8 cellular contexts compared by ENCODE assay signal in the genomic region with DNA sequence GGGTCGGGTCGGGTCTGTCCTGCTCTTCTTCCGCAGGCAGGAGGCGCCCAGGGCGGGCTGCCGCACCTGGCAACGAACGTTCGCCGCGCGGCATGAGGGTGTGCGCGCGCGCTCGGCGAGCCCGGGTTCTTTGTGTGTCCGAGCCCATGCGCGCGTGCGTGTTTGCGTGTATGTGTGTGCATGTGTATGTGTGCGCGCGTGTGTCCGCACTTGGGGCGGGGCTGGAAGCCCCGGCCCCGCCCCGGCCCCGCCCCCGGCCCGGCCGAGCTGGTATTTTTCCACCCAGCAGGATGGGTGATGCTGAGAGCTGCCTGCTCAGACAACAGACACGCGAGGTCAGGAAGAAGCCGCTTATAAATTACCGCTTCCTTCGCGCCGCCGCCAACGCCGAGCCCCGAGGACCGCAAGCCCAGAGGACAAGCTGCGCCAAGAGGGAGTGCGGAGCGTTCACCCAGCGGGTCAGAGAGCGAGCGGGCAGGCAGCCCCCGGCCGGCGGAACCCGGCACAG. TPM values are rescaled to one million over a fixed set of nuclear protein-coding genes. Genes with fewer than 3 reads are reported as not detected.
A peak's percentile ranks its signal among the peaks of the same experiment; 100 is the strongest.
DNase-seq lines count a peak whose midpoint lies in the region; ATAC-seq and TF ChIP-seq lines count a peak whose summit lies in the region.

A gene (plus strand): TSS at position 303 of the 508 bp plus-strand sequence. CDS start 41,029 bp downstream, outside the sequence.

- H3K36me3 ChIP-seq in uterus, result no peaks in the 10 kb centered on the region

- peaks cover 11% of the 10 kb centered on the region for H3K4me1 ChIP-seq in right cardiac atrium (ENCODE audit: control insufficient read depth, insufficient read depth, low read length)
- H3K4me1 ChIP-seq in uterus, result peaks cover 0 to 14% of the 10 kb centered on the region in 2 donors

- peak; percentile 81 to 91 for DNase-seq in NCI-H187 (lab: John Stamatoyannopoulos, UW)
- DNase-seq in T-helper 2 cell, result peak; percentile 88 to 98 (median 90)
- peak; percentile 28 to 94 (median 86) for DNase-seq in anterior cingulate cortex (lab: John Stamatoyannopoulos, UW)
- peak; percentile 94 to 99 (median 97) for DNase-seq in right cardiac atrium
- peak; percentile 90 for DNase-seq in putamen (ENCODE audit: low spot score)
- DNase-seq in uterus, result peak; percentile 94 to 96

- under 1% methylated on average over 59 of the region's 59 CpGs for WGBS in right cardiac atrium

- no peaks in the 10 kb centered on the region for H3K9me3 ChIP-seq in right cardiac atrium (ENCODE audit: control insufficient read depth, low read length)
- H3K9me3 ChIP-seq in uterus, result no peaks in the 10 kb centered on the region

- H3K27me3 ChIP-seq in right cardiac atrium (ENCODE audit: control insufficient read depth, insufficient read depth) (no peaks in the 10 kb centered on the region), uterus (no peaks in the 10 kb centered on the region)

- ATAC-seq in GM18499 (IDR thresholded peaks at IDR 0.05; ENCODE audit: insufficient read depth, unreplicated experiment) (peak; percentile 38), HG02938 (IDR thresholded peaks at IDR 0.05; ENCODE audit: unreplicated experiment) (peak; percentile 68), right cardiac atrium (peak; percentile 84 to 90)

- H3K4me3 ChIP-seq in right cardiac atrium (ENCODE audit: low read length) (peak within 1 kb of the TSS; percentile 78), uterus (peak within 1 kb of the TSS; percentile 40 to 97)

- peak; percentile 20 to 63 for TF ChIP-seq POLR2A in uterus (IDR thresholded peaks at IDR 0.05)

- H3K27ac ChIP-seq in right cardiac atrium (ENCODE audit: low read length) (peak within 1 kb of the TSS; percentile 95), uterus (peak within 1 kb of the TSS; percentile 79 to 97)

- intact Hi-C loops in right cardiac atrium (cut with DNase I) (loop anchor here in 3 of 4 donors (10.0 kb wide), 2 partner anchors 52 to 62 kb away; no protein-coding TSS in a partner anchor), uterus (cut with DNase I; ENCODE audit: low total_unique reads) (loop anchor here (10.0 kb wide), 1 partner anchor 62 kb away; no protein-coding TSS in a partner anchor)

- TF ChIP-seq CTCF in uterus (IDR thresholded peaks at IDR 0.05), result peak; percentile 17 to 67 (median 52)

RNA-seq across cellular contexts. Expression of the gene that starts here (rescaled TPM):
- total RNA-seq in right cardiac atrium (100 to 1,000 TPM in 1 of 4 donors, 10 to 100 TPM in 3; 21.3 to 106 (median 38.4) TPM), uterus (10 to 100 TPM; 15.9 to 37.5 (median 18.0) TPM)
- 23.7 TPM for polyA plus RNA-seq in right cardiac atrium

Comparison
In these comparisons a context has a peak if more than half of its experiments do, and no peak if none do; other contexts are left out.
1. Peak in every context shown above with its lines: DNase-seq, ATAC-seq, H3K4me3 ChIP-seq and H3K27ac ChIP-seq.